Comparison of ENCODE assay signal across 13 cellular contexts in the genomic region with DNA sequence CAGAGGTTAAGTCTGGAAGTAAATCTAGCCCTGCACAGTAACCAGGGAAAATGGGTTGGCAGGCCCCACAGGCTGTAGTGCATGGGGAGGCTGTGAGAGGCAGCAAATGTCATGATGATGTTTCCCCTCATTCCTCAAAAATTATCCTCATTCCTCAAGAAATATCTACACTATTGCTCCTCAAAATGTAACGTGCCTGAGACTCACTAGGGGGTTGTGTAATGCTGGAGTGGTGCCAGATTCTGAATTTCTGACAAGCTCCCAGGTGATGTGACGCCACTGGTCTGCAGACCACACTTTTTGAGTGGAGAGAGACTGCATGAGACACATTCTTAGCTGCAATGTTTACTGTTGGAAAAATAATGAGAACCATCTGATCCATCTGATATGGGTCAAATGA. TPM values are rescaled to one million over a fixed set of nuclear protein-coding genes. Genes with fewer than 3 reads are reported as not detected.
DNase-seq lines count a peak whose midpoint lies in the region; TF ChIP-seq lines count a peak whose summit lies in the region.
"Had no signal": no experiment of that assay in that cellular context is flagged by ENCODE, and none has a peak within 500 bp of the region (broad histone marks: within the 10 kb centered on the region; RNA-seq: fewer than 3 reads in every experiment).

No MANE protein-coding gene starts in this region.

- TF ChIP-seq CTCF in endothelial cell (IDR thresholded peaks at IDR 0.05; ENCODE audit: unreplicated experiment) = no peak

- no peaks in the 10 kb centered on the region for H3K79me2 ChIP-seq in trophoblast cell (ENCODE audit: control insufficient read depth, insufficient read depth, low read length, poor library complexity)

- no peak overlapping the region for H3K4me2 ChIP-seq in trophoblast cell (ENCODE audit: low read length)

- no peak overlapping the region for H4K8ac ChIP-seq in trophoblast cell (ENCODE audit: low read depth, low read length)

- H3K9ac ChIP-seq in trophoblast cell (ENCODE audit: low read length) = no peak overlapping the region

- H4K91ac ChIP-seq in trophoblast cell (ENCODE audit: low read depth, low read length) = no peak overlapping the region

- H3K27me3 ChIP-seq in trophoblast cell (ENCODE audit: insufficient read depth, low read length) (peaks cover 30% of the 10 kb centered on the region), SJCRH30 (peaks cover 7% of the 10 kb centered on the region; the same call in 1 of the 2 replicates)

- no peak overlapping the region for H2BK5ac ChIP-seq in trophoblast cell (ENCODE audit: low read depth, low read length, poor library complexity)

- H3K36me3 Mint-ChIP-seq in endothelial cell (ENCODE audit: low read depth, unreplicated experiment) = peaks cover 4% of the 10 kb centered on the region

- WGBS in trophoblast cell (ENCODE audit: extremely low coverage, insufficient coverage, insufficient read length) = no CpG with 5 or more reads among the region's 2 CpGs

- peak; percentile 54 to 59 for DNase-seq in SHP77 (lab: John Stamatoyannopoulos, UW)
- DNase-seq in SHP77 treated with DMSO at 0.1 percent for 48 hours (lab: John Stamatoyannopoulos, UW) = no peak
- DNase-seq in Jurkat, Clone E6-1 (ENCODE audit: low read depth, low spot score) = peak; percentile 11
- DNase-seq in endothelial cell (ENCODE audit: low spot score) = no peak
- DNase-seq in trophoblast cell = peak; percentile 44 to 53
- no peak for DNase-seq in GF-D8 (lab: John Stamatoyannopoulos, UW)
- DNase-seq in SJCRH30 = no peak
- no peak for DNase-seq in stimulated activated naive CD4-positive, alpha-beta T cell (lab: John Stamatoyannopoulos, UW)
- DNase-seq: OCI-M1 had no signal

- H2AFZ ChIP-seq in trophoblast cell (ENCODE audit: insufficient read depth, low read length, poor library complexity) = no peak overlapping the region

- no peak overlapping the region for H3K23ac ChIP-seq in trophoblast cell (ENCODE audit: low read length)

- H3K4ac ChIP-seq in trophoblast cell (ENCODE audit: low read depth, low read length) = no peak overlapping the region

- H3K27ac Mint-ChIP-seq in endothelial cell (ENCODE audit: unreplicated experiment) = no peak overlapping the region

- H3K18ac ChIP-seq in trophoblast cell (ENCODE audit: low read length) = no peak overlapping the region

- H3K4me1 ChIP-seq in trophoblast cell (ENCODE audit: control insufficient read depth in 1 of 2, insufficient read depth in 2 of 2, low read length in 2 of 2) (peaks cover 5 to 6% of the 10 kb centered on the region in 2 experiments), SJCRH30 (no peaks in the 10 kb centered on the region)
- H3K4me1 ChIP-seq: BE2C had no signal

- H3K36me3 ChIP-seq in trophoblast cell (ENCODE audit: control insufficient read depth in 1 of 2, insufficient read depth in 2 of 2, low read length in 2 of 2) (no peaks in the 10 kb centered on the region), SJCRH30 (0 out of 2 replicates have a peak, but pooled peaks cover 2% of the 10 kb centered on the region)
- H3K36me3 ChIP-seq: BE2C had no signal

- peaks cover 8% of the 10 kb centered on the region for H3K27me3 Mint-ChIP-seq in endothelial cell (ENCODE audit: unreplicated experiment)

- H3K4me1 Mint-ChIP-seq in endothelial cell (ENCODE audit: unreplicated experiment) = peaks cover 8% of the 10 kb centered on the region

- no peak overlapping the region for H4K12ac ChIP-seq in trophoblast cell (ENCODE audit: low read depth, low read length)

- no peak overlapping the region for H2BK120ac ChIP-seq in trophoblast cell (ENCODE audit: insufficient read depth, low read length, poor library complexity)

- no peaks in the 10 kb centered on the region for H3K79me1 ChIP-seq in trophoblast cell (ENCODE audit: low read length)

- H3K27ac ChIP-seq in trophoblast cell (ENCODE audit: low read depth, low read length) (no peak overlapping the region), SJCRH30 (no peak overlapping the region)

- H3K4me3 Mint-ChIP-seq in endothelial cell (ENCODE audit: unreplicated experiment) = peak overlapping the region; percentile 88

- no peak overlapping the region for H3K14ac ChIP-seq in trophoblast cell (ENCODE audit: low read length)

- no peak overlapping the region for H3K4me3 ChIP-seq in Jurkat, Clone E6-1 (ENCODE audit: low read length)
- H3K4me3 ChIP-seq in trophoblast cell (ENCODE audit: low read depth, low read length) (no peak overlapping the region), SJCRH30 (no peak overlapping the region)

- no peaks in the 10 kb centered on the region for H3K9me3 ChIP-seq in trophoblast cell (ENCODE audit: insufficient read depth, low read depth, low read length)
- no peaks in the 10 kb centered on the region; the same call in 1 of the 2 replicates for H3K9me3 ChIP-seq in SJCRH30 (replicated peaks)
- H3K9me3 ChIP-seq: BE2C had no signal

- no peak overlapping the region for H2BK12ac ChIP-seq in trophoblast cell (ENCODE audit: low read length)

- H3K9me3 Mint-ChIP-seq in endothelial cell (ENCODE audit: unreplicated experiment) = peaks cover 12% of the 10 kb centered on the region

- H2AK5ac ChIP-seq in trophoblast cell (ENCODE audit: low read length) = no peak overlapping the region

RNA-seq across cellular contexts. Expression of a gene that starts 1.2 kb away (rescaled TPM):
- 4.7 TPM for polyA plus RNA-seq in Jurkat, Clone E6-1 (2012; ENCODE audit: insufficient read depth, insufficient read length)
- total RNA-seq in endothelial cell (ENCODE audit: unreplicated experiment) = 5.2 TPM
- polyA plus RNA-seq in trophoblast cell (2013) = 0.76 and 0.86 TPM in 2 replicates
- total RNA-seq in SJCRH30 (2014; rRNA removed; shearing (Covaris generic)) = 6.6 and 11.3 TPM in 2 replicates

RNA-seq across cellular contexts. Expression of a gene that starts 12.9 kb away (rescaled TPM):
- polyA plus RNA-seq in Jurkat, Clone E6-1 (2012; ENCODE audit: insufficient read depth, insufficient read length) = not detected
- 5.4 TPM for total RNA-seq in endothelial cell (ENCODE audit: unreplicated experiment)
- not detected in 2 replicates for polyA plus RNA-seq in trophoblast cell (2013)
- not detected in 2 replicates for total RNA-seq in SJCRH30 (2014; rRNA removed; shearing (Covaris generic))
- total RNA-seq: frontal cortex, lung microvascular endothelial cell had no signal

RNA-seq across cellular contexts. Expression of a gene that starts 53.9 kb away (rescaled TPM):
- not detected for polyA plus RNA-seq in Jurkat, Clone E6-1 (2012; ENCODE audit: insufficient read depth, insufficient read length)
- total RNA-seq in endothelial cell (ENCODE audit: unreplicated experiment) = 0.10 TPM
- polyA plus RNA-seq in trophoblast cell (2013) = 0.03 and 0.05 TPM in 2 replicates
- not detected in 2 replicates for total RNA-seq in SJCRH30 (2014; rRNA removed; shearing (Covaris generic))
- total RNA-seq: frontal cortex, lung microvascular endothelial cell had no signal
- polyA plus RNA-seq: adipose tissue had no signal

RNA-seq across cellular contexts. Expression of a gene that starts 55.3 kb away (rescaled TPM):
- 15.5 TPM for polyA plus RNA-seq in Jurkat, Clone E6-1 (2012; ENCODE audit: insufficient read depth, insufficient read length)
- total RNA-seq in endothelial cell (ENCODE audit: unreplicated experiment) = 41.4 TPM
- polyA plus RNA-seq in trophoblast cell (2013) = 62.1 and 62.7 TPM in 2 replicates
- total RNA-seq in SJCRH30 (2014; rRNA removed; shearing (Covaris generic)) = 33.9 and 35.5 TPM in 2 replicates

Comparison
In these comparisons a context has a peak if more than half of its experiments do, and no peak if none do; other contexts are left out.
1. DNase-seq: peak in SHP77 (2 of 2), Jurkat, Clone E6-1 (single experiment) and trophoblast cell (2 of 2); none in SHP77 treated with DMSO at 0.1 percent for 48 hours (single experiment), endothelial cell (single experiment), GF-D8 (single experiment), SJCRH30 (0 of 2) and stimulated activated naive CD4-positive, alpha-beta T cell (0 of 6).